In genomic region chr6:135534773-135535380, GRCh38 we compare ENCODE assay signal across 24 cellular contexts. TPM values are rescaled to one million over a fixed set of nuclear protein-coding genes. Genes with fewer than 3 reads are reported as not detected.
DNase-seq lines count a peak whose midpoint lies in the region; ATAC-seq and FAIRE-seq lines count a peak whose summit lies in the region.
"Had no signal": no experiment of that assay in that cellular context is flagged by ENCODE, and none has a peak within 500 bp of the region (broad histone marks: within the 10 kb centered on the region; RNA-seq: fewer than 3 reads in every experiment).

No MANE protein-coding gene starts in this region.

- H3K4me1 ChIP-seq in skeletal muscle satellite cell (ENCODE audit: control insufficient read depth, insufficient read depth, low read length), result peaks cover 39% of the 10 kb centered on the region
- H3K4me1 ChIP-seq: psoas muscle, testis had no signal

- H3K9ac ChIP-seq in skeletal muscle satellite cell (ENCODE audit: low read depth, low read length), result no peak overlapping the region

- H3K4me3 ChIP-seq in skeletal muscle satellite cell (ENCODE audit: low read length), result no peak overlapping the region
- H3K4me3 ChIP-seq: hepatocyte, psoas muscle, testis had no signal

- ATAC-seq in GM18867 (IDR thresholded peaks at IDR 0.05; ENCODE audit: unreplicated experiment), result no peak
- ATAC-seq: activated CD4-positive, CD25-positive, alpha-beta regulatory T cell treated with anti-CD3 and anti-CD28 coated beads, Interleukin-2, amount 50 U/mL, for 24 hours; activated naive CD8-positive, alpha-beta T cell treated with anti-CD3 and anti-CD28 coated beads, Interleukin-2, amount 50 U/mL, for 24 hours; psoas muscle had no signal

- H3K36me3 ChIP-seq in skeletal muscle satellite cell (ENCODE audit: insufficient read depth, low read length), result no peaks in the 10 kb centered on the region
- H3K36me3 ChIP-seq: neutrophil had no signal

- DNase-seq in GM19239 (ENCODE audit: insufficient read length, low spot score) (no peak), RCC 7860 (ENCODE audit: low spot score) (peak; percentile 47), fibroblast of peridontal ligament (ENCODE audit: extremely low read depth) (peak; percentile 33), mucosa of gallbladder (ENCODE audit: low spot score) (no peak), SIG-M5 treated with dmso at 0.1 percent for 504 hours (lab: John Stamatoyannopoulos, UW; ENCODE audit: unreplicated experiment) (no peak)
- DNase-seq: activated CD4-positive, alpha-beta memory T cell treated with anti-CD3 and anti-CD28 coated beads, Interleukin-2, amount 10 ng/mL, durations not matched to agents 7 days and 5 days; activated gamma-delta T cell; activated naive CD8-positive, alpha-beta T cell treated with anti-CD3 and anti-CD28 coated beads, Interleukin-2, amount 50 U/mL, for 24 hours; AML-193; CD8-positive, alpha-beta memory T cell; immature natural killer cell; KG1; NCI-H1694 treated with DMSO at 0.1 percent for 48 hours; NCI-H748 treated with DMSO at 0.1 percent for 48 hours; psoas muscle; Right ventricle myocardium superior; stimulated activated CD4-positive, alpha-beta T cell treated with anti-CD3 and anti-CD28 coated beads, Interleukin-4, amount 100 ng/mL, for 1 hour; testis had no signal

- H3K9me3 ChIP-seq in skeletal muscle satellite cell (replicated peaks; ENCODE audit: low read length), result no peaks in the 10 kb centered on the region
- H3K9me3 ChIP-seq: neutrophil, psoas muscle, testis had no signal

- H3K4me2 ChIP-seq in skeletal muscle satellite cell (ENCODE audit: low read length), result peak overlapping the region; percentile 24
- H3K4me2 ChIP-seq: hepatocyte had no signal

- no peaks in the 10 kb centered on the region for H3K27me3 ChIP-seq in skeletal muscle satellite cell (ENCODE audit: control insufficient read depth, insufficient read depth, low read length)
- H3K27me3 ChIP-seq: hepatocyte, neutrophil, testis had no signal

- FAIRE-seq in GM19239 (lab: Jason Lieb, UNC) (peak; percentile 11), RCC 7860 (lab: Jason Lieb, UNC) (peak; percentile 79)
- FAIRE-seq: GM12891 had no signal

RNA-seq across cellular contexts. Expression of gene AHI1, which starts 37.3 kb away (rescaled TPM):
- 16.2 and 17.9 TPM in 2 replicates for total RNA-seq in skeletal muscle satellite cell (2012; rRNA removed)
- 20.0 TPM for total RNA-seq in mucosa of gallbladder

Comparison
In these comparisons a context has a peak if more than half of its experiments do, and no peak if none do; other contexts are left out.
1. DNase-seq: peak in RCC 7860 (single experiment) and fibroblast of peridontal ligament (single experiment); none in GM19239 (single experiment), mucosa of gallbladder (single experiment) and SIG-M5 treated with dmso at 0.1 percent for 504 hours (single experiment).